In genomic region chr17:36931697-36932382, GRCh38 we compare ENCODE assay signal across 9 cellular contexts. TPM values are rescaled to one million over a fixed set of nuclear protein-coding genes. Genes with fewer than 3 reads are reported as not detected.
DNase-seq lines count a peak whose midpoint lies in the region; ATAC-seq, FAIRE-seq and TF ChIP-seq lines count a peak whose summit lies in the region.
"Had no signal": no experiment of that assay in that cellular context is flagged by ENCODE, and none has a peak within 500 bp of the region (broad histone marks: within the 10 kb centered on the region; RNA-seq: fewer than 3 reads in every experiment).

No MANE protein-coding gene starts in this region.

- H3K27ac Mint-ChIP-seq in activated CD4-positive, alpha-beta T cell treated with anti-CD3 and anti-CD28 coated beads for 36 hours: no peak overlapping the region
- peak overlapping the region; percentile 78 for H3K27ac Mint-ChIP-seq in T-helper 17 cell

- no peak overlapping the region for H3K27ac ChIP-seq in hepatocyte
- no peak overlapping the region for H3K27ac ChIP-seq in skeletal muscle tissue (ENCODE audit: low read depth, low read length)
- H3K27ac ChIP-seq: SJSA1 had no signal

- peak overlapping the region; percentile 28 for H3K4me3 Mint-ChIP-seq in activated CD4-positive, alpha-beta T cell treated with anti-CD3 and anti-CD28 coated beads for 36 hours
- peak overlapping the region; percentile 92 for H3K4me3 Mint-ChIP-seq in T-helper 17 cell

- POLR2A ChIA-PET in activated CD4-positive, alpha-beta T cell treated with anti-CD3 and anti-CD28 coated beads for 36 hours (lab: Charles Lee): no interaction called here

- peaks cover 53% of the 10 kb centered on the region for H3K4me1 Mint-ChIP-seq in activated CD4-positive, alpha-beta T cell treated with anti-CD3 and anti-CD28 coated beads for 36 hours
- peaks cover 52% of the 10 kb centered on the region for H3K4me1 Mint-ChIP-seq in T-helper 17 cell

- peaks cover 86% of the 10 kb centered on the region for H3K27me3 Mint-ChIP-seq in activated CD4-positive, alpha-beta T cell treated with anti-CD3 and anti-CD28 coated beads for 36 hours
- H3K27me3 Mint-ChIP-seq in T-helper 17 cell: peaks cover 91% of the 10 kb centered on the region

- peaks cover 6% of the 10 kb centered on the region for H4K20me1 ChIP-seq in hepatocyte (ENCODE audit: insufficient read depth, poor library complexity, severe bottlenecking)

- H3K4me3 ChIP-seq in hepatocyte (no peak overlapping the region), skeletal muscle tissue (ENCODE audit: low read length in 3 of 3) (peak overlapping the region in 2 of 3 donors; percentile 7 to 52)
- H3K4me3 ChIP-seq: SJSA1 had no signal

- H2AFZ ChIP-seq in hepatocyte: no peak overlapping the region

- H3K27me3 ChIP-seq in hepatocyte: peaks cover 98% of the 10 kb centered on the region
- peaks cover 97 to 100% (median 98%) of the 10 kb centered on the region in 3 donors for H3K27me3 ChIP-seq in skeletal muscle tissue (ENCODE audit: control insufficient read depth in 3 of 3, insufficient read depth in 3 of 3, low read length in 3 of 3)

- H3K36me3 ChIP-seq in hepatocyte (replicated peaks; ENCODE audit: insufficient read depth, low read depth) (no peaks in the 10 kb centered on the region), skeletal muscle tissue (ENCODE audit: control insufficient read depth in 3 of 3, insufficient read depth in 3 of 3, low read length in 3 of 3) (no peaks in the 10 kb centered on the region)
- H3K36me3 ChIP-seq: SJSA1 had no signal

- H3K9me3 ChIP-seq in T-helper 17 cell (ENCODE audit: control insufficient read depth, low read length, poor library complexity, severe bottlenecking) (no peaks in the 10 kb centered on the region), hepatocyte (ENCODE audit: low read depth) (no peaks in the 10 kb centered on the region), skeletal muscle tissue (ENCODE audit: control insufficient read depth in 3 of 3, low read length in 3 of 3) (no peaks in the 10 kb centered on the region)

- TF ChIP-seq CTCF in hepatocyte (IDR thresholded peaks at IDR 0.05; ENCODE audit: poor library complexity): no peak

- peak overlapping the region in 1 of 3 donors; percentile 45 for H3K9ac ChIP-seq in skeletal muscle tissue (ENCODE audit: low read depth in 1 of 3, low read length in 3 of 3)

- H3K79me2 ChIP-seq in hepatocyte: no peaks in the 10 kb centered on the region

- H3K4me1 ChIP-seq in hepatocyte (ENCODE audit: insufficient read depth) (peaks cover 34% of the 10 kb centered on the region), skeletal muscle tissue (ENCODE audit: control insufficient read depth in 3 of 3, insufficient read depth in 3 of 3, low read length in 3 of 3) (peaks cover 37 to 55% (median 47%) of the 10 kb centered on the region in 3 donors)

- FAIRE-seq in GM12892 (lab: Jason Lieb, UNC): no peak

- no peak for ATAC-seq in activated CD4-positive, alpha-beta T cell treated with anti-CD3 and anti-CD28 coated beads for 36 hours
- ATAC-seq in T-helper 17 cell: no peak

- intact Hi-C loops in activated CD4-positive, alpha-beta T cell treated with anti-CD3 and anti-CD28 coated beads for 36 hours (cut with DNase I, micrococcal nuclease): loop anchor here in 1 of 2 experiments (2.0 kb wide), 1 partner anchor 17 kb away; the partner anchor contains the start of gene AATF

- peak overlapping the region; percentile 72 for H3K4me2 ChIP-seq in hepatocyte

- DNase-seq in activated CD4-positive, alpha-beta T cell treated with anti-CD3 and anti-CD28 coated beads for 36 hours: no peak
- DNase-seq in activated CD4-positive, alpha-beta T cell treated with anti-CD3 and anti-CD28 coated beads for 4 hours: no peak
- no peak for DNase-seq in T-helper 17 cell
- no peak for DNase-seq in hepatocyte (ENCODE audit: low spot score)
- no peak for DNase-seq in NCI-H2029 treated with DMSO at 0.1 percent for 48 hours (lab: John Stamatoyannopoulos, UW)
- DNase-seq in GM12892 (ENCODE audit: insufficient read length): no peak
- DNase-seq in effector CD8-positive, alpha-beta T cell (lab: John Stamatoyannopoulos, UW): no peak

- H3K9me2 ChIP-seq in hepatocyte (replicated peaks; ENCODE audit: insufficient read depth): no peaks in the 10 kb centered on the region

- H3K36me3 Mint-ChIP-seq in activated CD4-positive, alpha-beta T cell treated with anti-CD3 and anti-CD28 coated beads for 36 hours (ENCODE audit: low read depth): no peaks in the 10 kb centered on the region
- peaks cover 11% of the 10 kb centered on the region for H3K36me3 Mint-ChIP-seq in T-helper 17 cell (ENCODE audit: low read depth)

- TF ChIP-seq POLR2A in GM12892 (IDR thresholded peaks at IDR 0.05; ENCODE audit: low read depth, low read length): no peak

- 21% methylated on average over 29 of the region's 30 CpGs for WGBS in hepatocyte (ENCODE audit: low lambda C conversion rate, missing lambda C conversion rate)

- no peaks in the 10 kb centered on the region for H3K9me3 Mint-ChIP-seq in activated CD4-positive, alpha-beta T cell treated with anti-CD3 and anti-CD28 coated beads for 36 hours (ENCODE audit: low read depth)

- CTCF ChIA-PET in activated CD4-positive, alpha-beta T cell treated with anti-CD3 and anti-CD28 coated beads for 36 hours (lab: Charles Lee): interaction anchor here (1.0 to 1.4 kb wide), 2 partner anchors 12 to 75 kb away, joined by 3 read pairs; no protein-coding TSS in a partner anchor

RNA-seq across cellular contexts. Expression of gene LHX1, which starts 5.4 kb away (rescaled TPM):
- total RNA-seq in activated CD4-positive, alpha-beta T cell treated with anti-CD3 and anti-CD28 coated beads for 36 hours: not detected
- total RNA-seq in T-helper 17 cell (not detected), hepatocyte (not detected in 2 replicates), skeletal muscle tissue (not detected)
- polyA plus RNA-seq in hepatocyte: 0.35 TPM in 1 of 2 replicates, not detected in the other
- polyA plus RNA-seq in GM12892 (2012; ENCODE audit: missing spikeins): 0.21 TPM
- total RNA-seq: SJSA1 had no signal

RNA-seq across cellular contexts. Expression of gene AATF, which starts 16.9 kb away (rescaled TPM):
- total RNA-seq in activated CD4-positive, alpha-beta T cell treated with anti-CD3 and anti-CD28 coated beads for 36 hours: 100 to 1,000 TPM in 1 of 2 experiments, 10 to 100 TPM in 1; 87.9 to 149 TPM
- 10 to 100 TPM; 47.8 to 56.3 TPM for total RNA-seq in T-helper 17 cell
- total RNA-seq in hepatocyte: 31.2 and 35.2 TPM in 2 replicates
- polyA plus RNA-seq in hepatocyte: 35.7 and 43.3 TPM in 2 replicates
- 11.5 TPM for total RNA-seq in skeletal muscle tissue
- polyA plus RNA-seq in GM12892 (2012; ENCODE audit: missing spikeins): 43.4 TPM
